1 cellular context compared by ENCODE assay signal in genomic region chr1:27868556-27868931, GRCh38.
TF ChIP-seq lines count a peak whose summit lies in the region.

No MANE protein-coding gene starts in this region.

TF ChIP-seq in GM23338, 12 proteins besides CTCF, POLR2A, EP300 and RAD21 (continued from another document):
- TF ChIP-seq ETS1 (IDR thresholded peaks at IDR 0.05) (no peak), EZH2 (IDR thresholded peaks at IDR 0.05; ENCODE audit: low read depth, unreplicated experiment) (no peak), REST (IDR thresholded peaks at IDR 0.05; ENCODE audit: unreplicated experiment) (no peak), EZH2phosphoT487 (IDR thresholded peaks at IDR 0.05; ENCODE audit: unreplicated experiment) (no peak), ZNF331 (CRISPR knock-in tag; IDR thresholded peaks at IDR 0.05; ENCODE audit: low read depth) (no peak), NANOG (IDR thresholded peaks at IDR 0.05; ENCODE audit: borderline replicate concordance) (no peak), JUNB (IDR thresholded peaks at IDR 0.05; ENCODE audit: unreplicated experiment) (no peak), POLR2AphosphoS5 (IDR thresholded peaks at IDR 0.05; ENCODE audit: low read depth) (no peak), ZNF114 (CRISPR knock-in tag; IDR thresholded peaks at IDR 0.05) (no peak), CREB1 (CRISPR knock-in tag; IDR thresholded peaks at IDR 0.05; ENCODE audit: low read depth) (no peak), STAT1 (IDR thresholded peaks at IDR 0.05; ENCODE audit: unreplicated experiment) (no peak)
